Comparison of ENCODE assay signal across 8 cellular contexts in the genomic region with DNA sequence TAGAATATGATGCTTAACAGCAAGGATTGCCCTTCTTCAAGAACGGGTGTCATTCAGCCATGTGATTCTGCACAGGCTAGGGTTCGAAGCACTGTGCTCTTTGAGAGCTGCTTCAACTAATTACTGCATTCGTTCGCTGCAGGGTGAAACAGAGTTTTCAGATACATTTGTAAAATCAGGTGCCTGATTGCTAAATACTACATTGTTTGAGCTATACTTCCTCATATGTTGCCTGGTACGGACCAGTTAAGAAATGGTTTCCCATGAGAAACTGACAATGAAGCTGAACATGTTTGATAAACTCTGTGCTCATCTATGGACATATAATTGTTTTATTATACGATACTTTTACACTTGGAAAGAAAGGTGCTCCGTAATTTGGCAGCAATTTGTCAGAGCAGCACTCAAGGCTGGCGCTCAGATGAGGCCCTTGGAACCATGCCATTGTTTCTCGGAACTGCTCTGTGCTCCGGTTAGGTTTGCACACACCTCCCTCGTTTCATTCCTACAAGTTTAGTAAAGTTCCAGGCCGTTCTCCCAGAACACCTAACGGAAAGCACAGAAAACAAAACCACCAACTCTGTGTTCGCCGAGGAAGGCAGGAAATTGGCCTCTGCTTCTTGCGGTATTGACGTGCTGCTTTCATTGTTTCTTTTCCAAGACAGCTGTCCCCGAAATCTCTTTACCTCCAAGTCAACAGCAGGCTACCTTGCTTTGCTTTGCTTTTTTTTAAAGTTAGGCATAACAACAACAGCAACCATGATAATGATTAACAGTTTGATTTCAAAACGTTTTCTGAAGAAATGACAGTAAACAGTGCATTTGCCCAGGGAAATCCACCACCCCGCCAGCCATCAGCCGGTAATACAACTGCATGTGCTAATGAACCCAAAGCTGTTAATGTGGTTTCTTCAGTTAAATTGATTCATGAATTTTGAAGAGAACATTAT.
DNase-seq lines count a peak whose midpoint lies in the region; ATAC-seq and TF ChIP-seq lines count a peak whose summit lies in the region.

No MANE protein-coding gene starts in this region.

- peak overlapping the region; percentile 67 for H3K4me3 Mint-ChIP-seq in CD8-positive, alpha-beta T cell

- peaks cover 14% of the 10 kb centered on the region for H3K9me3 Mint-ChIP-seq in CD8-positive, alpha-beta T cell

- H3K4me1 ChIP-seq in CD8-positive, alpha-beta T cell (ENCODE audit: insufficient read depth, low read length): no peaks in the 10 kb centered on the region
- H3K4me1 ChIP-seq in neutrophil (ENCODE audit: control insufficient read depth in 1 of 2, insufficient read depth in 1 of 2, low read depth in 1 of 2, low read length in 1 of 2) (peaks cover 12 to 16% of the 10 kb centered on the region in 2 experiments), smooth muscle cell (ENCODE audit: low read depth) (no peaks in the 10 kb centered on the region)

- POLR2A ChIA-PET in CD8-positive, alpha-beta T cell (lab: Charles Lee): no interaction called here

- H3K27ac ChIP-seq in CD8-positive, alpha-beta T cell (ENCODE audit: low read depth, low read length): no peak overlapping the region
- H3K27ac ChIP-seq in KOPT-K1 (ENCODE audit: low read depth, low read length, poor library complexity, severe bottlenecking): peak overlapping the region; percentile 77
- H3K27ac ChIP-seq in neutrophil: no peak overlapping the region
- H3K27ac ChIP-seq in smooth muscle cell (ENCODE audit: low read depth): no peak overlapping the region

- peaks cover 66% of the 10 kb centered on the region for H3K36me3 Mint-ChIP-seq in CD8-positive, alpha-beta T cell

- no peaks in the 10 kb centered on the region for H3K79me2 ChIP-seq in smooth muscle cell (ENCODE audit: low read depth)

- H3K36me3 ChIP-seq in CD8-positive, alpha-beta T cell (ENCODE audit: insufficient read depth, low read length): no peaks in the 10 kb centered on the region
- H3K36me3 ChIP-seq in KOPT-K1 (ENCODE audit: insufficient read depth, low read length) (peaks cover 7% of the 10 kb centered on the region; the same call in 1 of the 2 replicates), neutrophil (no peaks in the 10 kb centered on the region), smooth muscle cell (ENCODE audit: low read depth) (no peaks in the 10 kb centered on the region)

- H3K9me3 ChIP-seq in CD8-positive, alpha-beta T cell (ENCODE audit: low read length): no peaks in the 10 kb centered on the region
- H3K9me3 ChIP-seq in KOPT-K1 (ENCODE audit: insufficient read depth, low read length, poor library complexity, severe bottlenecking) (peaks cover 21% of the 10 kb centered on the region), neutrophil (no peaks in the 10 kb centered on the region), smooth muscle cell (replicated peaks; ENCODE audit: low read depth) (peaks cover 3% of the 10 kb centered on the region)

- intact Hi-C loops in CD8-positive, alpha-beta T cell (cut with DNase I, micrococcal nuclease): no loop called here

- no peak overlapping the region for H3K9ac ChIP-seq in smooth muscle cell (ENCODE audit: low read depth)

- no peak overlapping the region for H3K4me2 ChIP-seq in smooth muscle cell

- H3K4me1 Mint-ChIP-seq in CD8-positive, alpha-beta T cell (ENCODE audit: low read depth): peaks cover 18% of the 10 kb centered on the region

- TF ChIP-seq CTCF in CD8-positive, alpha-beta T cell (IDR thresholded peaks at IDR 0.05): no peak
- TF ChIP-seq CTCF in epithelial cell of proximal tubule (conservative IDR thresholded peaks at IDR 0.05; ENCODE audit: low read depth, low read length): no peak
- no peak for TF ChIP-seq CTCF in neutrophil (IDR thresholded peaks at IDR 0.05)
- TF ChIP-seq CTCF in smooth muscle cell (IDR thresholded peaks at IDR 0.05; ENCODE audit: borderline replicate concordance, insufficient read depth, poor library complexity, severe bottlenecking): no peak

- WGBS in smooth muscle cell (ENCODE audit: low lambda C conversion rate): 90% methylated on average over 21 of the region's 21 CpGs

- no peak overlapping the region for H3K4me3 ChIP-seq in CD8-positive, alpha-beta T cell (ENCODE audit: low read depth, low read length)
- peak overlapping the region; percentile 40 for H3K4me3 ChIP-seq in epithelial cell of proximal tubule (ENCODE audit: low read depth, low read length)
- peak overlapping the region; percentile 43 to 53 for H3K4me3 ChIP-seq in neutrophil (ENCODE audit: low read depth in 1 of 2, low read length in 1 of 2)
- no peak overlapping the region for H3K4me3 ChIP-seq in smooth muscle cell

- CTCF ChIA-PET in CD8-positive, alpha-beta T cell (lab: Charles Lee): interaction anchor here (0.6 kb wide), 1 partner anchor 759 kb away, joined by 3 read pairs; no protein-coding TSS in a partner anchor

- H3K27me3 Mint-ChIP-seq in CD8-positive, alpha-beta T cell (ENCODE audit: low read depth): no peaks in the 10 kb centered on the region

- DNase-seq in CD8-positive, alpha-beta T cell: peak in 2 of 7 experiments; percentile 5 to 34
- DNase-seq in epithelial cell of proximal tubule (ENCODE audit: low read depth): peak; percentile 52
- no peak for DNase-seq in SHP77 treated with DMSO at 0.1 percent for 48 hours (lab: John Stamatoyannopoulos, UW)
- no peak for DNase-seq in SW480 (ENCODE audit: low spot score)
- DNase-seq in ecto neural progenitor cell (ENCODE audit: low spot score): no peak
- DNase-seq in smooth muscle cell (lab: John Stamatoyannopoulos, UW; ENCODE audit: unreplicated experiment): no peak

- H2AFZ ChIP-seq in smooth muscle cell (ENCODE audit: low read depth): no peak overlapping the region

- no peaks in the 10 kb centered on the region for H3K27me3 ChIP-seq in CD8-positive, alpha-beta T cell (ENCODE audit: insufficient read depth, low read length)
- H3K27me3 ChIP-seq in neutrophil: no peaks in the 10 kb centered on the region
- no peaks in the 10 kb centered on the region for H3K27me3 ChIP-seq in smooth muscle cell (ENCODE audit: low read depth)

- H4K20me1 ChIP-seq in smooth muscle cell (ENCODE audit: low read depth): no peaks in the 10 kb centered on the region

- H3K27ac Mint-ChIP-seq in CD8-positive, alpha-beta T cell: no peak overlapping the region

- no peaks in the 10 kb centered on the region for H3F3A ChIP-seq in smooth muscle cell (ENCODE audit: low read depth)

- no peak for ATAC-seq in CD8-positive, alpha-beta T cell

Comparison
In these comparisons a context has a peak if more than half of its experiments do, and no peak if none do; other contexts are left out.
1. H3K4me3 ChIP-seq: peak in epithelial cell of proximal tubule (single experiment) and neutrophil (2 of 2); none in CD8-positive, alpha-beta T cell (single experiment) and smooth muscle cell (single experiment).